Comparison of ENCODE assay signal across 8 cellular contexts in genomic region chr11:15258433-15259350, GRCh38.
A peak's percentile ranks its signal among the peaks of the same experiment; 100 is the strongest.
DNase-seq lines count a peak whose midpoint lies in the region; ATAC-seq lines count a peak whose summit lies in the region.

No MANE protein-coding gene starts in this region.

- DNase-seq in HPDE6-E6E7 (ENCODE audit: extremely low spot score) = peak; percentile 33
- DNase-seq in SK-MEL-5 (ENCODE audit: low read depth, low spot score) = peak; percentile 66
- peak; percentile 85 for DNase-seq in left kidney (ENCODE audit: low read depth, low spot score)
- DNase-seq in D341Med (ENCODE audit: low spot score) = no peak
- DNase-seq in activated T-cell treated with anti-CD3 and anti-CD28 coated beads, Interleukin-2, amount 50 U/mL, for 48 hours = no peak
- no peak for DNase-seq in stimulated activated CD8-positive, alpha-beta memory T cell treated with anti-CD3 and anti-CD28 coated beads, Interleukin-4, amount 100 ng/mL, for 48 hours
- no peak for DNase-seq in stimulated activated CD4-positive, alpha-beta T cell treated with anti-CD3 and anti-CD28 coated beads, Interleukin-4, amount 100 ng/mL, for 24 hours

- ATAC-seq in GM18870 (IDR thresholded peaks at IDR 0.05; ENCODE audit: unreplicated experiment) = peak; percentile 81

- in situ Hi-C loops in SK-MEL-5 (cut with HindIII; ENCODE audit: low pct_unique_long_range_greater_than_20kb, low sequenced_read_pairs) = no loop called here

Comparison
In these comparisons a context has a peak if more than half of its experiments do, and no peak if none do; other contexts are left out.
1. DNase-seq: peak in HPDE6-E6E7 (single experiment), SK-MEL-5 (single experiment) and left kidney (single experiment); none in D341Med (single experiment), activated T-cell treated with anti-CD3 and anti-CD28 coated beads, Interleukin-2, amount 50 U/mL, for 48 hours (0 of 2), stimulated activated CD8-positive, alpha-beta memory T cell treated with anti-CD3 and anti-CD28 coated beads, Interleukin-4, amount 100 ng/mL, for 48 hours (single experiment) and stimulated activated CD4-positive, alpha-beta T cell treated with anti-CD3 and anti-CD28 coated beads, Interleukin-4, amount 100 ng/mL, for 24 hours (single experiment).